8 cellular contexts compared by ENCODE assay signal in genomic region chr1:101235696-101236545, GRCh38. TPM values are rescaled to one million over a fixed set of nuclear protein-coding genes. Genes with fewer than 3 reads are reported as not detected.
DNase-seq lines count a peak whose midpoint lies in the region; ATAC-seq and TF ChIP-seq lines count a peak whose summit lies in the region.

No MANE protein-coding gene starts in this region.

- TF ChIP-seq RAD21 in liver (IDR thresholded peaks at IDR 0.05) = peak in 1 of 2 donors; percentile 16

- peak overlapping the region; percentile 45 for H3K27ac Mint-ChIP-seq in chondrocyte (ENCODE audit: unreplicated experiment)

- ATAC-seq in GM19452 (IDR thresholded peaks at IDR 0.05; ENCODE audit: unreplicated experiment) (peak; percentile 52), HG03521 (IDR thresholded peaks at IDR 0.05; ENCODE audit: unreplicated experiment) (peak; percentile 43)

- peaks cover 0 to 18% (median 5%) of the 10 kb centered on the region in 4 donors for H3K36me3 ChIP-seq in liver (ENCODE audit: control insufficient read depth in 4 of 4, insufficient read depth in 3 of 4, low read depth in 1 of 4, low read length in 3 of 4)

- H3K27me3 Mint-ChIP-seq in chondrocyte (ENCODE audit: low read depth) = peaks cover 27% of the 10 kb centered on the region

- peak overlapping the region; percentile 87 for H3K4me3 Mint-ChIP-seq in chondrocyte (ENCODE audit: unreplicated experiment)

- DNase-seq in CD1c-positive myeloid dendritic cell (ENCODE audit: extremely low spot score) (peak; percentile 41), chondrocyte (ENCODE audit: low spot score) (no peak), NK-92 (lab: John Stamatoyannopoulos, UW; ENCODE audit: unreplicated experiment) (no peak)
- peak in 3 of 4 experiments; percentile 14 to 44 (median 37) for DNase-seq in activated CD4-positive, CD25-positive, alpha-beta regulatory T cell (lab: John Stamatoyannopoulos, UW)
- peak; percentile 37 to 41 (median 40) for DNase-seq in stimulated activated CD4-positive, alpha-beta T cell treated with anti-CD3 and anti-CD28 coated beads, TNF-alpha, amount 100 ng/mL, for 1 hour (ENCODE audit: low read depth in 3 of 3, low spot score in 1 of 3)

- peaks cover 6% of the 10 kb centered on the region for H3K9me3 Mint-ChIP-seq in chondrocyte (ENCODE audit: low read depth)

- WGBS in liver = 1% methylated on average over 44 of the region's 44 CpGs

- H3K4me1 Mint-ChIP-seq in chondrocyte (ENCODE audit: low read depth) = peaks cover 35% of the 10 kb centered on the region

- no peak for TF ChIP-seq CTCF in chondrocyte (IDR thresholded peaks at IDR 0.05)
- TF ChIP-seq CTCF in liver (IDR thresholded peaks at IDR 0.05; ENCODE audit: low read depth, low read length, missing input control) = no peak

- H3K27ac ChIP-seq in liver (ENCODE audit: low read depth in 1 of 2, low read length in 2 of 2) = peak overlapping the region; percentile 91 to 92

- H3K9ac ChIP-seq in liver (ENCODE audit: low read depth in 1 of 2, low read length in 2 of 2) = peak overlapping the region; percentile 14 to 94

- no peaks in the 10 kb centered on the region for H3K27me3 ChIP-seq in liver (ENCODE audit: control insufficient read depth in 4 of 4, insufficient read depth in 4 of 4, low read length in 3 of 4)

- peaks cover 2% of the 10 kb centered on the region for H3K36me3 Mint-ChIP-seq in chondrocyte (ENCODE audit: low read depth)

- H3K4me3 ChIP-seq in liver (ENCODE audit: low read depth in 1 of 3, low read length in 3 of 3) = peak overlapping the region; percentile 59 to 72 (median 68)

- peaks cover 0 to 45% (median 19%) of the 10 kb centered on the region in 4 donors for H3K4me1 ChIP-seq in liver (ENCODE audit: control insufficient read depth in 4 of 4, insufficient read depth in 4 of 4, low read length in 3 of 4)

- no peaks in the 10 kb centered on the region for H3K9me3 ChIP-seq in liver (ENCODE audit: control insufficient read depth in 4 of 4, low read length in 3 of 4)

TF ChIP-seq in liver, 16 proteins besides CTCF, POLR2A, EP300 and RAD21:
- TF ChIP-seq RXRA (IDR thresholded peaks at IDR 0.05) (no peak), FOXA2 (IDR thresholded peaks at IDR 0.05) (no peak), NR2F2 (IDR thresholded peaks at IDR 0.05) (no peak), YY1 (IDR thresholded peaks at IDR 0.05) (no peak), SP1 (IDR thresholded peaks at IDR 0.05) (no peak), REST (IDR thresholded peaks at IDR 0.05) (no peak), TAF1 (conservative IDR thresholded peaks at IDR 0.05) (no peak), GABPA (IDR thresholded peaks at IDR 0.05 in 1 of 2, conservative IDR thresholded peaks at IDR 0.05 in 1 of 2) (no peak), JUND (IDR thresholded peaks at IDR 0.05) (no peak), ZBTB33 (IDR thresholded peaks at IDR 0.05) (no peak), FOXA1 (IDR thresholded peaks at IDR 0.05) (no peak), HNF4G (IDR thresholded peaks at IDR 0.05) (no peak), HNF4A (conservative IDR thresholded peaks at IDR 0.05) (no peak), MAX (IDR thresholded peaks at IDR 0.05) (no peak), EGR1 (IDR thresholded peaks at IDR 0.05; ENCODE audit: low read depth in 2 of 2) (no peak)
TF ChIP-seq in liver: peak in this region for 0.

RNA-seq across cellular contexts. Expression of gene S1PR1, which starts 0.9 kb away (rescaled TPM):
- 0.15 to 0.40 TPM (median 0.17 TPM) in 3 replicates for total RNA-seq in chondrocyte
- 10 to 100 TPM; 12.7 to 13.9 TPM for total RNA-seq in liver
- 1 to 10 TPM; 7.8 to 9.4 TPM for polyA plus RNA-seq in liver

Comparison
In these comparisons a context has a peak if more than half of its experiments do, and no peak if none do; other contexts are left out.
1. DNase-seq: peak in CD1c-positive myeloid dendritic cell (single experiment), activated CD4-positive, CD25-positive, alpha-beta regulatory T cell (3 of 4) and stimulated activated CD4-positive, alpha-beta T cell treated with anti-CD3 and anti-CD28 coated beads, TNF-alpha, amount 100 ng/mL, for 1 hour (3 of 3); none in chondrocyte (single experiment) and NK-92 (single experiment).